In genomic region chr2:150937030-150937429, GRCh38 we compare ENCODE assay signal across 8 cellular contexts.
"Had no signal": no experiment of that assay in that cellular context is flagged by ENCODE, and none has a peak within 500 bp of the region (broad histone marks: within the 10 kb centered on the region; RNA-seq: fewer than 3 reads in every experiment).

No MANE protein-coding gene starts in this region.

- H3K27ac ChIP-seq: GM23248, KMS-11 had no signal

- H2AFZ ChIP-seq: GM23248 had no signal

- FAIRE-seq: H54, HTR-8/SVneo had no signal

- H3K4me2 ChIP-seq: KMS-11 had no signal

- DNase-seq: GM23248, GOT3, H9, HCEC 1CT, KBM-7 had no signal

- H3K9ac ChIP-seq: GM23248, KMS-11 had no signal

- H3K4me3 ChIP-seq: GM23248 had no signal
